ENCODE assay signal across 9 cellular contexts in genomic region chr19:38564981-38565685, GRCh38. TPM values are rescaled to one million over a fixed set of nuclear protein-coding genes. Genes with fewer than 3 reads are reported as not detected.
DNase-seq lines count a peak whose midpoint lies in the region; ATAC-seq, FAIRE-seq and TF ChIP-seq lines count a peak whose summit lies in the region.
"Had no signal": no experiment of that assay in that cellular context is flagged by ENCODE, and none has a peak within 500 bp of the region (broad histone marks: within the 10 kb centered on the region; RNA-seq: fewer than 3 reads in every experiment).

No MANE protein-coding gene starts in this region.

- intact Hi-C loops in activated T-helper 2 cell treated with anti-CD3 and anti-CD28 coated beads, Interferon-gamma antibody, Interleukin-2, Interleukin-4, amounts not matched to agents 10 μg/mL and 5 μg/mL and 100 μg/mL, durations not matched to agents 14 hours and 24 hours and 36 hours (cut with micrococcal nuclease), result no loop called here

- dilution Hi-C loops in keratinocyte (cut with MboI; ENCODE audit: extremely low pct_ligation_motif_present, low sequenced_read_pairs), result no loop called here

- H3K36me3 ChIP-seq in ACC112 (ENCODE audit: insufficient read depth, low read length) (no peaks in the 10 kb centered on the region), keratinocyte (ENCODE audit: control insufficient read depth in 2 of 2, extremely low read depth in 1 of 2, insufficient read depth in 2 of 2, low read length in 2 of 2) (no peaks in the 10 kb centered on the region)

- peak overlapping the region; percentile 56 for H3K4me3 Mint-ChIP-seq in activated T-helper 2 cell treated with anti-CD3 and anti-CD28 coated beads, Interferon-gamma antibody, Interleukin-2, Interleukin-4, amounts not matched to agents 10 μg/mL and 5 μg/mL and 100 μg/mL, durations not matched to agents 14 hours and 24 hours and 36 hours (ENCODE audit: low read depth)
- no peak overlapping the region for H3K4me3 Mint-ChIP-seq in osteocyte (ENCODE audit: unreplicated experiment)

- H3K4me1 ChIP-seq in ACC112 (ENCODE audit: control insufficient read depth, insufficient read depth, low read length, unreplicated experiment) (no peaks in the 10 kb centered on the region), keratinocyte (ENCODE audit: control insufficient read depth, extremely low read depth, insufficient read depth, low read length) (peaks cover 18% of the 10 kb centered on the region)

- peaks cover 19% of the 10 kb centered on the region for H3K27me3 Mint-ChIP-seq in activated T-helper 2 cell treated with anti-CD3 and anti-CD28 coated beads, Interferon-gamma antibody, Interleukin-2, Interleukin-4, amounts not matched to agents 10 μg/mL and 5 μg/mL and 100 μg/mL, durations not matched to agents 14 hours and 24 hours and 36 hours (ENCODE audit: low read depth)
- H3K27me3 Mint-ChIP-seq in osteocyte (ENCODE audit: unreplicated experiment), result peaks cover 2% of the 10 kb centered on the region

- no peaks in the 10 kb centered on the region for H3K79me2 ChIP-seq in ACC112 (ENCODE audit: control insufficient read depth, insufficient read depth, low read length, unreplicated experiment)
- H3K79me2 ChIP-seq in keratinocyte (ENCODE audit: control insufficient read depth, insufficient read depth, low read length), result no peaks in the 10 kb centered on the region

- no peak for TF ChIP-seq CTCF in GM12865 (IDR thresholded peaks at IDR 0.05; ENCODE audit: insufficient read depth, low read depth, low read length, missing control alignments)
- peak in 1 of 3 experiments; percentile 15 for TF ChIP-seq CTCF in keratinocyte (optimal IDR thresholded peaks at IDR 0.05 in 1 of 3, IDR thresholded peaks at IDR 0.05 in 1 of 3, conservative IDR thresholded peaks at IDR 0.05 in 1 of 3; ENCODE audit: extremely low read depth in 1 of 3, insufficient read depth in 2 of 3, low read length in 3 of 3)
- TF ChIP-seq CTCF in osteocyte (IDR thresholded peaks at IDR 0.05), result no peak

- H3K4me2 ChIP-seq in keratinocyte (ENCODE audit: control insufficient read depth, extremely low read depth, insufficient read depth, low read depth, low read length), result peak overlapping the region; percentile 45

- H3K4me3 ChIP-seq in ACC112 (ENCODE audit: low read depth, low read length) (peak overlapping the region; percentile 69), GM12865 (ENCODE audit: low read depth, low read length) (peak overlapping the region; percentile 36), keratinocyte (ENCODE audit: control insufficient read depth in 2 of 3, extremely low read depth in 1 of 3, insufficient read depth in 2 of 3, low read depth in 1 of 3, low read length in 3 of 3) (no peak overlapping the region)

- H3K9me3 ChIP-seq in keratinocyte (ENCODE audit: control insufficient read depth, low read depth, low read length), result no peaks in the 10 kb centered on the region

- H3K4me1 Mint-ChIP-seq in activated T-helper 2 cell treated with anti-CD3 and anti-CD28 coated beads, Interferon-gamma antibody, Interleukin-2, Interleukin-4, amounts not matched to agents 10 μg/mL and 5 μg/mL and 100 μg/mL, durations not matched to agents 14 hours and 24 hours and 36 hours (ENCODE audit: low read depth), result peaks cover 17% of the 10 kb centered on the region
- no peaks in the 10 kb centered on the region for H3K4me1 Mint-ChIP-seq in osteocyte (ENCODE audit: unreplicated experiment)

- no peak overlapping the region for H3K9ac ChIP-seq in keratinocyte (ENCODE audit: control insufficient read depth, extremely low read depth, insufficient read depth, low read length)

- H3K27me3 ChIP-seq in ACC112 (ENCODE audit: insufficient read depth, low read length), result peaks cover 4% of the 10 kb centered on the region; the same call in 1 of the 2 replicates
- peaks cover 12% of the 10 kb centered on the region for H3K27me3 ChIP-seq in keratinocyte (ENCODE audit: control insufficient read depth, extremely low read depth, insufficient read depth, low read length)

- no peak for FAIRE-seq in keratinocyte (lab: Jason Lieb, UNC)

- H2AFZ ChIP-seq in ACC112 (ENCODE audit: low read length, unreplicated experiment) (peak overlapping the region; percentile 38), keratinocyte (ENCODE audit: control insufficient read depth, low read length) (peak overlapping the region; percentile 49)

- H3K36me3 Mint-ChIP-seq in activated T-helper 2 cell treated with anti-CD3 and anti-CD28 coated beads, Interferon-gamma antibody, Interleukin-2, Interleukin-4, amounts not matched to agents 10 μg/mL and 5 μg/mL and 100 μg/mL, durations not matched to agents 14 hours and 24 hours and 36 hours (ENCODE audit: low read depth), result peaks cover 12% of the 10 kb centered on the region
- H3K36me3 Mint-ChIP-seq in osteocyte (ENCODE audit: unreplicated experiment), result no peaks in the 10 kb centered on the region

- H3K9me1 ChIP-seq in keratinocyte (ENCODE audit: control insufficient read depth, extremely low read depth, insufficient read depth, low read length), result no peaks in the 10 kb centered on the region

- H4K20me1 ChIP-seq in keratinocyte (ENCODE audit: control insufficient read depth, extremely low read depth, insufficient read depth, low read length), result peaks cover 2% of the 10 kb centered on the region

- no peak overlapping the region for H3K27ac Mint-ChIP-seq in activated T-helper 2 cell treated with anti-CD3 and anti-CD28 coated beads, Interferon-gamma antibody, Interleukin-2, Interleukin-4, amounts not matched to agents 10 μg/mL and 5 μg/mL and 100 μg/mL, durations not matched to agents 14 hours and 24 hours and 36 hours
- no peak overlapping the region for H3K27ac Mint-ChIP-seq in osteocyte (ENCODE audit: unreplicated experiment)

- H3K27ac ChIP-seq in ACC112 (ENCODE audit: low read depth, low read length), result no peak overlapping the region
- no peak overlapping the region for H3K27ac ChIP-seq in keratinocyte (ENCODE audit: control insufficient read depth, insufficient read depth, low read length)

- no peak for ATAC-seq in GM19452 (IDR thresholded peaks at IDR 0.05; ENCODE audit: unreplicated experiment)
- no peak for ATAC-seq in HG02938 (IDR thresholded peaks at IDR 0.05; ENCODE audit: unreplicated experiment)

- H3K9me3 Mint-ChIP-seq in activated T-helper 2 cell treated with anti-CD3 and anti-CD28 coated beads, Interferon-gamma antibody, Interleukin-2, Interleukin-4, amounts not matched to agents 10 μg/mL and 5 μg/mL and 100 μg/mL, durations not matched to agents 14 hours and 24 hours and 36 hours, result no peaks in the 10 kb centered on the region
- no peaks in the 10 kb centered on the region for H3K9me3 Mint-ChIP-seq in osteocyte (ENCODE audit: unreplicated experiment)

- DNase-seq in GM12865 (ENCODE audit: low read depth) (peak; percentile 62), keratinocyte (ENCODE audit: low read depth, low spot score) (no peak), middle frontal gyrus (ENCODE audit: extremely low spot score, low spot score) (no peak), osteocyte (ENCODE audit: extremely low spot score, unreplicated experiment) (no peak)
- no peak for DNase-seq in activated T-helper 2 cell treated with anti-CD3 and anti-CD28 coated beads, Interferon-gamma antibody, Interleukin-2, Interleukin-4, amounts not matched to agents 10 μg/mL and 5 μg/mL and 100 μg/mL, durations not matched to agents 14 hours and 24 hours and 36 hours (ENCODE audit: low spot score)
- DNase-seq: NCI-H82 had no signal

RNA-seq across cellular contexts. Expression of gene MAP4K1, which starts 52.6 kb away (rescaled TPM):
- 181 and 187 TPM in 2 replicates for total RNA-seq in activated T-helper 2 cell treated with anti-CD3 and anti-CD28 coated beads, Interferon-gamma antibody, Interleukin-2, Interleukin-4, amounts not matched to agents 10 μg/mL and 5 μg/mL and 100 μg/mL, durations not matched to agents 14 hours and 24 hours and 36 hours
- polyA plus RNA-seq in keratinocyte, result 0.22 to 0.25 TPM in 2 of 3 replicates, not detected in the other
- polyA plus RNA-seq in keratinocyte (2011; ENCODE audit: low read depth), result not detected
- 0.06 TPM in 1 of 2 replicates, not detected in the other for polyA plus RNA-seq in keratinocyte (2011; cell fraction: cytosol; rRNA removed)
- 0.52 and 0.60 TPM in 2 replicates for polyA plus RNA-seq in keratinocyte (2011; cell fraction: nucleus; rRNA removed)
- polyA plus RNA-seq in keratinocyte (2012; ENCODE audit: low replicate concordance), result 0.23 and 0.81 TPM in 2 replicates
- polyA minus RNA-seq in keratinocyte, result not detected in 3 replicates
- not detected for polyA minus RNA-seq in keratinocyte (2011; cell fraction: cytosol; rRNA and poly(A)+ RNA removed)
- not detected in 2 replicates for polyA minus RNA-seq in keratinocyte (2011; cell fraction: nucleus; rRNA and poly(A)+ RNA removed)
- total RNA-seq in osteocyte, result 2.1 and 3.1 TPM in 2 replicates

RNA-seq across cellular contexts. Expression of gene EIF3K, which starts 53.9 kb away (rescaled TPM):
- total RNA-seq in activated T-helper 2 cell treated with anti-CD3 and anti-CD28 coated beads, Interferon-gamma antibody, Interleukin-2, Interleukin-4, amounts not matched to agents 10 μg/mL and 5 μg/mL and 100 μg/mL, durations not matched to agents 14 hours and 24 hours and 36 hours, result 285 and 287 TPM in 2 replicates
- 240 to 304 TPM (median 260 TPM) in 3 replicates for polyA plus RNA-seq in keratinocyte
- polyA plus RNA-seq in keratinocyte (2011; ENCODE audit: low read depth), result 262 TPM
- 399 and 557 TPM in 2 replicates for polyA plus RNA-seq in keratinocyte (2011; cell fraction: cytosol; rRNA removed)
- 275 and 357 TPM in 2 replicates for polyA plus RNA-seq in keratinocyte (2011; cell fraction: nucleus; rRNA removed)
- 276 and 339 TPM in 2 replicates for polyA plus RNA-seq in keratinocyte (2012; ENCODE audit: low replicate concordance)
- polyA minus RNA-seq in keratinocyte, result 344 to 553 TPM (median 352 TPM) in 3 replicates
- polyA minus RNA-seq in keratinocyte (2011; cell fraction: cytosol; rRNA and poly(A)+ RNA removed), result 270 TPM
- 60.8 and 84.1 TPM in 2 replicates for polyA minus RNA-seq in keratinocyte (2011; cell fraction: nucleus; rRNA and poly(A)+ RNA removed)
- total RNA-seq in osteocyte, result 258 and 262 TPM in 2 replicates

Comparison
In these comparisons a context has a peak if more than half of its experiments do, and no peak if none do; other contexts are left out.
1. H3K4me3 ChIP-seq: peak in ACC112 (single experiment) and GM12865 (single experiment); none in keratinocyte (0 of 3).
2. RNA of gene MAP4K1, which starts 52.6 kb away (total RNA-seq): 181 to 187 TPM in activated T-helper 2 cell treated with anti-CD3 and anti-CD28 coated beads, Interferon-gamma antibody, Interleukin-2, Interleukin-4, amounts not matched to agents 10 μg/mL and 5 μg/mL and 100 μg/mL, durations not matched to agents 14 hours and 24 hours and 36 hours; 2.1 to 3.1 TPM in osteocyte; every median in the first group is over 10 times any median in the second.